In genomic region chr9:136802321-136802720, GRCh38 we compare ENCODE assay signal across 25 cellular contexts. TPM values are rescaled to one million over a fixed set of nuclear protein-coding genes. Genes with fewer than 3 reads are reported as not detected.
"Had no signal": no experiment of that assay in that cellular context is flagged by ENCODE, and none has a peak within 500 bp of the region (broad histone marks: within the 10 kb centered on the region; RNA-seq: fewer than 3 reads in every experiment).

No MANE protein-coding gene starts in this region.

- ATAC-seq: activated T-helper 17 cell treated with anti-CD3 and anti-CD28 coated beads, Interleukin-2, amount 50 U/mL, for 72 hours; effector memory CD8-positive, alpha-beta T cell; heart left ventricle; left cardiac atrium had no signal

- DNase-seq: activated CD4-positive, alpha-beta T cell treated with anti-CD3 and anti-CD28 coated beads for 1 hour; activated CD4-positive, alpha-beta T cell treated with anti-CD3 and anti-CD28 coated beads, Interleukin-2, amount 50 U/mL, for 4 hours; activated naive CD4-positive, alpha-beta T cell treated with Interleukin-2 at 50 U/mL for 16 hours; activated T-cell treated with anti-CD3 and anti-CD28 coated beads for 4 hours; anterior cingulate cortex; cerebellar nuclear complex; dermis blood vessel endothelial cell; effector memory CD8-positive, alpha-beta T cell; heart left ventricle; left cardiac atrium; naive B cell; stimulated activated CD4-positive, alpha-beta T cell treated with anti-CD3 and anti-CD28 coated beads, Interleukin-15, amount 100 ng/mL, for 24 hours; stimulated activated CD4-positive, alpha-beta T cell treated with anti-CD3 and anti-CD28 coated beads, Interleukin-4, amount 100 ng/mL, for 24 hours; stimulated activated naive CD4-positive, alpha-beta T cell treated with Interleukin-2 at 50 U/mL for 16 hours; substantia nigra; T1000; transverse colon had no signal

- H3K4me3 ChIP-seq: heart left ventricle, lung, right atrium auricular region, skin epidermis, transverse colon, vagina had no signal

- H3K36me3 ChIP-seq: right atrium auricular region, transverse colon, vagina had no signal

- H3K27me3 ChIP-seq: vagina had no signal

- H3K4me3 Mint-ChIP-seq: activated T-helper 17 cell treated with anti-CD3 and anti-CD28 coated beads, Interleukin-2, amount 50 U/mL, for 72 hours; effector memory CD8-positive, alpha-beta T cell had no signal

- H3K4me1 Mint-ChIP-seq: activated T-helper 17 cell treated with anti-CD3 and anti-CD28 coated beads, Interleukin-2, amount 50 U/mL, for 72 hours had no signal

- H3K9me3 Mint-ChIP-seq: activated T-helper 17 cell treated with anti-CD3 and anti-CD28 coated beads, Interleukin-2, amount 50 U/mL, for 72 hours; effector memory CD8-positive, alpha-beta T cell; naive B cell had no signal

- H3K27me3 Mint-ChIP-seq: activated T-helper 17 cell treated with anti-CD3 and anti-CD28 coated beads, Interleukin-2, amount 50 U/mL, for 72 hours; naive B cell had no signal

- H3K27ac ChIP-seq: heart left ventricle, right atrium auricular region, skin epidermis, vagina had no signal

- FAIRE-seq: frontal cortex had no signal

- H3K27ac Mint-ChIP-seq: activated T-helper 17 cell treated with anti-CD3 and anti-CD28 coated beads, Interleukin-2, amount 50 U/mL, for 72 hours; effector memory CD8-positive, alpha-beta T cell; naive B cell had no signal

- H3K36me3 Mint-ChIP-seq: naive B cell had no signal

- H3K9me3 ChIP-seq: heart left ventricle, right atrium auricular region, transverse colon, vagina had no signal

RNA-seq across cellular contexts. Expression of gene CCDC183, which starts 6.2 kb away (rescaled TPM):
- total RNA-seq: vagina had no signal

RNA-seq across cellular contexts. Expression of gene LCN15, which starts 38.0 kb away (rescaled TPM):
- total RNA-seq: activated T-helper 17 cell treated with anti-CD3 and anti-CD28 coated beads, Interleukin-2, amount 50 U/mL, for 72 hours; dermis blood vessel endothelial cell; epithelial cell of proximal tubule; frontal cortex; lung; mononuclear cell; vagina had no signal
